Comparison of ENCODE assay signal across 36 cellular contexts in genomic region chr5:16007750-16008415, GRCh38.
"Had no signal": no experiment of that assay in that cellular context is flagged by ENCODE, and none has a peak within 500 bp of the region (broad histone marks: within the 10 kb centered on the region; RNA-seq: fewer than 3 reads in every experiment).

No MANE protein-coding gene starts in this region.

- H3K4me3 Mint-ChIP-seq: activated B cell treated with CpG ODN at 0.5 μM for 24 hours; activated CD8-positive, alpha-beta memory T cell treated with anti-CD3 and anti-CD28 coated beads, Interleukin-2, amount 10 ng/mL, durations not matched to agents 7 days and 5 days; activated CD8-positive, alpha-beta T cell treated with anti-CD3 and anti-CD28 coated beads, Interleukin-2, amount 10 ng/mL, durations not matched to agents 7 days and 5 days; activated naive CD4-positive, alpha-beta T cell treated with anti-CD3 and anti-CD28 coated beads for 36 hours; activated naive CD4-positive, alpha-beta T cell treated with anti-CD3 and anti-CD28 coated beads, Interleukin-2, amount 50 U/mL, for 24 hours; activated naive CD8-positive, alpha-beta T cell treated with anti-CD3 and anti-CD28 coated beads for 36 hours; activated naive CD8-positive, alpha-beta T cell treated with anti-CD3 and anti-CD28 coated beads, Interleukin-2, amount 50 U/mL, for 24 hours; activated T-helper 1 cell treated with anti-CD3 and anti-CD28 coated beads, Interleukin-12 subunit alpha, Interleukin-12 subunit beta, Interleukin-2, Interleukin-4 antibody, amounts not matched to agents 30 ng/mL and 10 ng/mL and 1 ng/mL, durations not matched to agents 14 hours and 24 hours and 36 hours; brain; effector memory CD8-positive, alpha-beta T cell; T-helper 17 cell; T-helper 2 cell treated with Interferon-gamma antibody and Interleukin-4, amounts not matched to agents 5 μg/mL and 100 μg/mL, for 36 hours had no signal

- H3K9me3 ChIP-seq: gastrocnemius medialis had no signal

- H3K27me3 ChIP-seq: adrenal gland, breast epithelium, esophagus muscularis mucosa, foreskin keratinocyte, gastrocnemius medialis had no signal

- H3K4me1 ChIP-seq: adrenal gland, breast epithelium, esophagus muscularis mucosa, foreskin keratinocyte, gastrocnemius medialis had no signal

- H3K27me3 Mint-ChIP-seq: activated B cell treated with CpG ODN at 0.5 μM for 24 hours; activated CD8-positive, alpha-beta memory T cell treated with anti-CD3 and anti-CD28 coated beads, Interleukin-2, amount 10 ng/mL, durations not matched to agents 7 days and 5 days; activated naive CD4-positive, alpha-beta T cell treated with anti-CD3 and anti-CD28 coated beads, Interleukin-2, amount 50 U/mL, for 24 hours; activated naive CD8-positive, alpha-beta T cell treated with anti-CD3 and anti-CD28 coated beads for 36 hours; activated naive CD8-positive, alpha-beta T cell treated with anti-CD3 and anti-CD28 coated beads, Interleukin-2, amount 50 U/mL, for 24 hours; effector memory CD8-positive, alpha-beta T cell; T-helper 17 cell had no signal

- H3K4me3 ChIP-seq: adrenal gland, breast epithelium, esophagus muscularis mucosa, gastrocnemius medialis had no signal

- DNase-seq: activated B cell treated with CpG ODN at 0.5 μM for 24 hours; activated CD4-positive, alpha-beta T cell treated with anti-CD3 and anti-CD28 coated beads for 48 hours; activated CD4-positive, alpha-beta T cell treated with anti-CD3 and anti-CD28 coated beads, Interleukin-2, amount 50 U/mL, for 1 hour; activated CD4-positive, alpha-beta T cell treated with anti-CD3 and anti-CD28 coated beads, Interleukin-2, amount 50 U/mL, for 48 hours; activated CD8-positive, alpha-beta memory T cell treated with anti-CD3 and anti-CD28 coated beads, Interleukin-2, amount 10 ng/mL, durations not matched to agents 7 days and 5 days; activated CD8-positive, alpha-beta memory T cell treated with anti-CD3 and anti-CD28 coated beads, Interleukin-2, amount 50 U/mL, for 4 hours; activated CD8-positive, alpha-beta T cell treated with anti-CD3 and anti-CD28 coated beads, Interleukin-2, amount 10 ng/mL, durations not matched to agents 7 days and 5 days; activated effector memory CD4-positive, alpha-beta T cell treated with anti-CD3 and anti-CD28 coated beads, Interleukin-2, amount 50 U/mL, for 16 hours; activated naive CD4-positive, alpha-beta T cell treated with anti-CD3 and anti-CD28 coated beads for 36 hours; activated naive CD8-positive, alpha-beta T cell treated with anti-CD3 and anti-CD28 coated beads for 36 hours; activated naive CD8-positive, alpha-beta T cell treated with anti-CD3 and anti-CD28 coated beads, Interleukin-2, amount 50 U/mL, for 24 hours; activated T-cell treated with anti-CD3 and anti-CD28 coated beads, Interleukin-2, amount 50 U/mL, for 1 hour; activated T-cell treated with anti-CD3 and anti-CD28 coated beads, Interleukin-2, amount 50 U/mL, for 48 hours; adrenal gland; amygdala; aorta; caudate nucleus; cortex of kidney; dermis blood vessel endothelial cell; effector CD4-positive, alpha-beta T cell; effector memory CD8-positive, alpha-beta T cell; erythroblast; foreskin keratinocyte; gastrocnemius medialis; T-helper 1 cell; T-helper 17 cell; T1000; WERI-Rb-1 had no signal

- H3K4me1 Mint-ChIP-seq: activated B cell treated with CpG ODN at 0.5 μM for 24 hours; activated CD8-positive, alpha-beta memory T cell treated with anti-CD3 and anti-CD28 coated beads, Interleukin-2, amount 10 ng/mL, durations not matched to agents 7 days and 5 days; activated naive CD4-positive, alpha-beta T cell treated with anti-CD3 and anti-CD28 coated beads, Interleukin-2, amount 50 U/mL, for 24 hours; activated naive CD8-positive, alpha-beta T cell treated with anti-CD3 and anti-CD28 coated beads for 36 hours; activated naive CD8-positive, alpha-beta T cell treated with anti-CD3 and anti-CD28 coated beads, Interleukin-2, amount 50 U/mL, for 24 hours; brain; T-helper 17 cell had no signal

- H3K27ac ChIP-seq: adrenal gland, breast epithelium, esophagus muscularis mucosa, foreskin keratinocyte, gastrocnemius medialis, WERI-Rb-1 had no signal

- H3K36me3 ChIP-seq: adrenal gland, breast epithelium, esophagus muscularis mucosa, gastrocnemius medialis, WERI-Rb-1 had no signal

- H3K36me3 Mint-ChIP-seq: activated CD8-positive, alpha-beta memory T cell treated with anti-CD3 and anti-CD28 coated beads, Interleukin-2, amount 10 ng/mL, durations not matched to agents 7 days and 5 days; activated naive CD4-positive, alpha-beta T cell treated with anti-CD3 and anti-CD28 coated beads, Interleukin-2, amount 50 U/mL, for 24 hours; activated naive CD8-positive, alpha-beta T cell treated with anti-CD3 and anti-CD28 coated beads for 36 hours; brain had no signal

- H3K27ac Mint-ChIP-seq: activated B cell treated with CpG ODN at 0.5 μM for 24 hours; activated CD8-positive, alpha-beta memory T cell treated with anti-CD3 and anti-CD28 coated beads, Interleukin-2, amount 10 ng/mL, durations not matched to agents 7 days and 5 days; activated CD8-positive, alpha-beta T cell treated with anti-CD3 and anti-CD28 coated beads, Interleukin-2, amount 10 ng/mL, durations not matched to agents 7 days and 5 days; activated naive CD4-positive, alpha-beta T cell treated with anti-CD3 and anti-CD28 coated beads for 36 hours; activated naive CD4-positive, alpha-beta T cell treated with anti-CD3 and anti-CD28 coated beads, Interleukin-2, amount 50 U/mL, for 24 hours; activated naive CD8-positive, alpha-beta T cell treated with anti-CD3 and anti-CD28 coated beads for 36 hours; activated naive CD8-positive, alpha-beta T cell treated with anti-CD3 and anti-CD28 coated beads, Interleukin-2, amount 50 U/mL, for 24 hours; activated T-helper 1 cell treated with anti-CD3 and anti-CD28 coated beads, Interleukin-12 subunit alpha, Interleukin-12 subunit beta, Interleukin-2, Interleukin-4 antibody, amounts not matched to agents 30 ng/mL and 10 ng/mL and 1 ng/mL, durations not matched to agents 14 hours and 24 hours and 36 hours; activated T-helper 2 cell treated with anti-CD3 and anti-CD28 coated beads, Interferon-gamma antibody, Interleukin-2, Interleukin-4, amounts not matched to agents 10 μg/mL and 5 μg/mL and 100 μg/mL, durations not matched to agents 14 hours and 24 hours and 36 hours; brain; effector memory CD8-positive, alpha-beta T cell; T-helper 17 cell; T-helper 2 cell treated with Interferon-gamma antibody and Interleukin-4, amounts not matched to agents 5 μg/mL and 100 μg/mL, for 36 hours had no signal

- ATAC-seq: activated CD4-positive, CD25-positive, alpha-beta regulatory T cell treated with anti-CD3 and anti-CD28 coated beads, Interleukin-2, amount 50 U/mL, for 24 hours; activated CD8-positive, alpha-beta memory T cell treated with anti-CD3 and anti-CD28 coated beads, Interleukin-2, amount 10 ng/mL, durations not matched to agents 7 days and 5 days; activated CD8-positive, alpha-beta T cell treated with anti-CD3 and anti-CD28 coated beads, Interleukin-2, amount 10 ng/mL, durations not matched to agents 7 days and 5 days; activated naive CD8-positive, alpha-beta T cell treated with anti-CD3 and anti-CD28 coated beads, Interleukin-2, amount 50 U/mL, for 24 hours; effector memory CD8-positive, alpha-beta T cell; foreskin keratinocyte; gastrocnemius medialis; T-helper 17 cell had no signal
